ENCODE assay signal across 17 cellular contexts in the genomic region with DNA sequence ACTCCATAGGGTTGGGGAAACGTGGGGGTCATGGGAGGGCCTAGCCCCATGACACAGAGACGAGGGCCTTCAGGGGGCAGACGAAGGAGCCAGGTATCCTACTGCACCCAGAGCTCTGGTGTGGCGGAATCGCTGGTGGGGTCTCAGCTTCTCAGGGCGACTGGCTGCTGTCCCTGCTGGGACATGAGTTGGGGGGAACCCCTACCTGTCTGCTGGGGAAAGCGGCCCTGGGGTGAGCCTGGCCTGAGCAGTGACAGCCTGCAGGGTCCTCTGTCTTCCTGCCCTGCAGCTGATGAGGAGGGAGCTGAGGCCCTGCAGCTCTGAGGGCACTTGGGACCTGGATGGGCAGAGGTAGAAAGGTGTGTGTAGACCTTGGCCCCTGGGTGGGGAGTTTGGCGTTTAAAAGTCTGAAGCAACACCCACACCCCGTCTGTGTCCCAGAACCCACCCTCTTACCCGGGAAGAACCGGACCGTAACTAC. TPM values are rescaled to one million over a fixed set of nuclear protein-coding genes. Genes with fewer than 3 reads are reported as not detected.
DNase-seq lines count a peak whose midpoint lies in the region; ATAC-seq lines count a peak whose summit lies in the region.
"Had no signal": no experiment of that assay in that cellular context is flagged by ENCODE, and none has a peak within 500 bp of the region (broad histone marks: within the 10 kb centered on the region; RNA-seq: fewer than 3 reads in every experiment).

No MANE protein-coding gene starts in this region.

- no peaks in the 10 kb centered on the region for H3K36me3 Mint-ChIP-seq in activated naive CD4-positive, alpha-beta T cell treated with anti-CD3 and anti-CD28 coated beads, Interleukin-2, amount 50 U/mL, for 72 hours
- H3K36me3 Mint-ChIP-seq in effector memory CD8-positive, alpha-beta T cell (ENCODE audit: insufficient read depth): peaks cover 3% of the 10 kb centered on the region
- H3K36me3 Mint-ChIP-seq in stimulated activated memory B cell treated with anti-CD40 and anti-IgM and Interleukin-4, amounts not matched to agents 10 μg/mL and 1 μg/mL and 100 μg/mL, for 72 hours: no peaks in the 10 kb centered on the region

- H3K27me3 Mint-ChIP-seq in effector memory CD8-positive, alpha-beta T cell: no peaks in the 10 kb centered on the region
- no peaks in the 10 kb centered on the region for H3K27me3 Mint-ChIP-seq in stimulated activated memory B cell treated with anti-CD40 and anti-IgM and Interleukin-4, amounts not matched to agents 10 μg/mL and 1 μg/mL and 100 μg/mL, for 72 hours
- H3K27me3 Mint-ChIP-seq: activated T-cell treated with anti-CD3 and anti-CD28 coated beads, Interleukin-2, amount 50 U/mL, for 24 hours; T-helper 17 cell had no signal

- H3K4me1 Mint-ChIP-seq in effector memory CD8-positive, alpha-beta T cell (ENCODE audit: low read depth in 2 of 2): peaks cover 14 to 25% of the 10 kb centered on the region in 2 donors
- peaks cover 91% of the 10 kb centered on the region for H3K4me1 Mint-ChIP-seq in stimulated activated memory B cell treated with anti-CD40 and anti-IgM and Interleukin-4, amounts not matched to agents 10 μg/mL and 1 μg/mL and 100 μg/mL, for 72 hours

- no peak for ATAC-seq in activated naive CD4-positive, alpha-beta T cell treated with anti-CD3 and anti-CD28 coated beads, Interleukin-2, amount 50 U/mL, for 72 hours
- no peak for ATAC-seq in effector memory CD8-positive, alpha-beta T cell (replicated peaks)
- no peak for ATAC-seq in stimulated activated memory B cell treated with anti-CD40 and anti-IgM and Interleukin-4, amounts not matched to agents 10 μg/mL and 1 μg/mL and 100 μg/mL, for 72 hours

- peaks cover 5% of the 10 kb centered on the region; the same call in 1 of the 2 replicates for H3K36me3 ChIP-seq in KOPT-K1 (ENCODE audit: insufficient read depth, low read length)

- no peak for DNase-seq in activated naive CD4-positive, alpha-beta T cell treated with anti-CD3 and anti-CD28 coated beads, Interleukin-2, amount 50 U/mL, for 72 hours (ENCODE audit: low spot score in 2 of 2)
- no peak for DNase-seq in activated naive CD4-positive, alpha-beta T cell treated with Interleukin-2 at 50 U/mL for 16 hours
- no peak for DNase-seq in effector memory CD8-positive, alpha-beta T cell
- DNase-seq in GDM1 (lab: John Stamatoyannopoulos, UW) (no peak), hippocampal formation (lab: John Stamatoyannopoulos, UW) (no peak), SKM-1 treated with dmso at 0.1 percent for 144 hours (lab: John Stamatoyannopoulos, UW; ENCODE audit: unreplicated experiment) (no peak)
- DNase-seq: activated CD4-positive, alpha-beta T cell treated with anti-CD3 and anti-CD28 coated beads for 1 hour; activated T-cell treated with anti-CD3 and anti-CD28 coated beads, Interleukin-2, amount 50 U/mL, for 24 hours; amygdala; NCI-H1048; NCI-H2171; NCI-H774; occipital lobe; stimulated activated naive CD4-positive, alpha-beta T cell; T-helper 17 cell had no signal

- H3K4me3 Mint-ChIP-seq in effector memory CD8-positive, alpha-beta T cell: peak overlapping the region; percentile 69 to 79
- peak overlapping the region; percentile 79 for H3K4me3 Mint-ChIP-seq in stimulated activated memory B cell treated with anti-CD40 and anti-IgM and Interleukin-4, amounts not matched to agents 10 μg/mL and 1 μg/mL and 100 μg/mL, for 72 hours

- H3K27ac Mint-ChIP-seq in activated naive CD4-positive, alpha-beta T cell treated with anti-CD3 and anti-CD28 coated beads, Interleukin-2, amount 50 U/mL, for 72 hours: peak overlapping the region; percentile 74 to 89
- peak overlapping the region; percentile 79 to 90 for H3K27ac Mint-ChIP-seq in effector memory CD8-positive, alpha-beta T cell
- peak overlapping the region; percentile 96 for H3K27ac Mint-ChIP-seq in stimulated activated memory B cell treated with anti-CD40 and anti-IgM and Interleukin-4, amounts not matched to agents 10 μg/mL and 1 μg/mL and 100 μg/mL, for 72 hours

- H3K9me3 Mint-ChIP-seq in activated naive CD4-positive, alpha-beta T cell treated with anti-CD3 and anti-CD28 coated beads, Interleukin-2, amount 50 U/mL, for 72 hours: no peaks in the 10 kb centered on the region
- no peaks in the 10 kb centered on the region for H3K9me3 Mint-ChIP-seq in effector memory CD8-positive, alpha-beta T cell
- H3K9me3 Mint-ChIP-seq in stimulated activated memory B cell treated with anti-CD40 and anti-IgM and Interleukin-4, amounts not matched to agents 10 μg/mL and 1 μg/mL and 100 μg/mL, for 72 hours: no peaks in the 10 kb centered on the region
- H3K9me3 Mint-ChIP-seq: activated T-cell treated with anti-CD3 and anti-CD28 coated beads, Interleukin-2, amount 50 U/mL, for 24 hours had no signal

- H3K27ac ChIP-seq in KOPT-K1 (ENCODE audit: low read depth, low read length, poor library complexity, severe bottlenecking): peak overlapping the region; percentile 88

- no peaks in the 10 kb centered on the region for H3K9me3 ChIP-seq in KOPT-K1 (ENCODE audit: insufficient read depth, low read length, poor library complexity, severe bottlenecking)

RNA-seq across cellular contexts. Expression of a gene that starts 33.6 kb away (rescaled TPM):
- total RNA-seq in activated naive CD4-positive, alpha-beta T cell treated with anti-CD3 and anti-CD28 coated beads, Interleukin-2, amount 50 U/mL, for 72 hours: 10 to 100 TPM; 33.8 to 42.4 TPM

RNA-seq across cellular contexts. Expression of a gene that starts 49.2 kb away (rescaled TPM):
- 1 to 10 TPM in 1 of 2 donors, under 1 TPM in 1; 0.54 to 1.1 TPM for total RNA-seq in activated naive CD4-positive, alpha-beta T cell treated with anti-CD3 and anti-CD28 coated beads, Interleukin-2, amount 50 U/mL, for 72 hours
